In the genomic region with DNA sequence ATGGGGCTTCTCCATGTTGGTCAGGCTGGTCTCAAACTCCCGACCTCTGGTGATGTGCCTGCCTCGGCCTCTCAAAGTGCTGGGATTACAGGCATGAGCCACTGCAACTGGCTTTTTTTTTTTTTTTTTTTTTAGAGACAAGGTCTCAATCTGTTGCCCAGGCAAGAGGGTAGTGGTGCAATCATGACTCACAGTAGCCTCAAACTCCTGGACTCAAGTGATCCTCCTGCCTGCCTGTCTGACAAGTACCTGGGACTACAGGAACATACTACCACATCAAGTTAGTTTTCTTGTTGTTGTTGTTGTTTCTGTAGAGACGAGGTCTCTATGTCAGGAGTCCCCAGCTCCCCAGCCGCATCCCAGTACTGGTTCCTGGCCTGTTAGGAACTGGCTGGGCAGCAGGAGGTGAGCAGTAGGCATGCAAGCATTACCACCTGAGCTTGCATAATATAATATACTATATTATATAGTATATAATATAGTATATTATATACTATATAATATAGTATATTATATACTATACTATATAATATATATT, we compare ENCODE assay signal across 28 cellular contexts. TPM values are rescaled to one million over a fixed set of nuclear protein-coding genes. Genes with fewer than 3 reads are reported as not detected.
DNase-seq lines count a peak whose midpoint lies in the region; TF ChIP-seq lines count a peak whose summit lies in the region.
"Had no signal": no experiment of that assay in that cellular context is flagged by ENCODE, and none has a peak within 500 bp of the region (broad histone marks: within the 10 kb centered on the region; RNA-seq: fewer than 3 reads in every experiment).

No MANE protein-coding gene starts in this region.

- H3K27ac ChIP-seq in breast epithelium, result no peak overlapping the region
- H3K27ac ChIP-seq: ascending aorta, BLaER1, stomach, upper lobe of left lung had no signal

- H3K36me3 ChIP-seq in breast epithelium (no peaks in the 10 kb centered on the region), MG63 (no peaks in the 10 kb centered on the region)
- H3K36me3 ChIP-seq: ascending aorta, BLaER1, stomach, upper lobe of left lung had no signal

- H3K9me3 ChIP-seq in breast epithelium, result peaks cover 0 to 11% of the 10 kb centered on the region in 2 donors
- no peaks in the 10 kb centered on the region for H3K9me3 ChIP-seq in MG63
- H3K9me3 ChIP-seq: ascending aorta, BLaER1, Caco-2, stomach, upper lobe of left lung had no signal

- no peak for TF ChIP-seq CTCF in MCF 10A (IDR thresholded peaks at IDR 0.05; ENCODE audit: unreplicated experiment)
- no peak for TF ChIP-seq CTCF in breast epithelium (IDR thresholded peaks at IDR 0.05)

- no peak overlapping the region for H3K27ac Mint-ChIP-seq in MCF 10A (ENCODE audit: low read depth, unreplicated experiment)
- H3K27ac Mint-ChIP-seq: activated naive CD4-positive, alpha-beta T cell treated with anti-CD3 and anti-CD28 coated beads, Interleukin-2, amount 50 U/mL, for 24 hours; activated T-helper 1 cell treated with anti-CD3 and anti-CD28 coated beads, Interleukin-12 subunit alpha, Interleukin-12 subunit beta, Interleukin-2, Interleukin-4 antibody, amounts not matched to agents 30 ng/mL and 10 ng/mL and 1 ng/mL, durations not matched to agents 14 hours and 24 hours and 36 hours; naive thymus-derived CD4-positive, alpha-beta T cell had no signal

- POLR2A ChIA-PET in MCF 10A (lab: Yijun Ruan, JAX), result interaction anchor here (0.7 kb wide), 2 partner anchors 42 to 630 kb away, joined by 3 read pairs; no protein-coding TSS in a partner anchor

- H3K27me3 Mint-ChIP-seq in MCF 10A (ENCODE audit: insufficient read depth, unreplicated experiment), result no peaks in the 10 kb centered on the region
- H3K27me3 Mint-ChIP-seq: activated naive CD4-positive, alpha-beta T cell treated with anti-CD3 and anti-CD28 coated beads, Interleukin-2, amount 50 U/mL, for 24 hours; naive thymus-derived CD4-positive, alpha-beta T cell had no signal

- H3K4me3 ChIP-seq in breast epithelium (no peak overlapping the region), MG63 (no peak overlapping the region)
- H3K4me3 ChIP-seq: ascending aorta, BLaER1, stomach, upper lobe of left lung had no signal

- H3K4me3 Mint-ChIP-seq in MCF 10A (ENCODE audit: unreplicated experiment), result no peak overlapping the region
- H3K4me3 Mint-ChIP-seq: activated naive CD4-positive, alpha-beta T cell treated with anti-CD3 and anti-CD28 coated beads, Interleukin-2, amount 50 U/mL, for 24 hours; activated T-helper 1 cell treated with anti-CD3 and anti-CD28 coated beads, Interleukin-12 subunit alpha, Interleukin-12 subunit beta, Interleukin-2, Interleukin-4 antibody, amounts not matched to agents 30 ng/mL and 10 ng/mL and 1 ng/mL, durations not matched to agents 14 hours and 24 hours and 36 hours; naive thymus-derived CD4-positive, alpha-beta T cell had no signal

- no peaks in the 10 kb centered on the region for H3K9me3 Mint-ChIP-seq in MCF 10A (ENCODE audit: unreplicated experiment)
- H3K9me3 Mint-ChIP-seq: activated naive CD4-positive, alpha-beta T cell treated with anti-CD3 and anti-CD28 coated beads, Interleukin-2, amount 50 U/mL, for 24 hours; activated T-helper 1 cell treated with anti-CD3 and anti-CD28 coated beads, Interleukin-12 subunit alpha, Interleukin-12 subunit beta, Interleukin-2, Interleukin-4 antibody, amounts not matched to agents 30 ng/mL and 10 ng/mL and 1 ng/mL, durations not matched to agents 14 hours and 24 hours and 36 hours had no signal

- H3K27me3 ChIP-seq in breast epithelium, result no peaks in the 10 kb centered on the region
- H3K27me3 ChIP-seq in MG63, result no peaks in the 10 kb centered on the region
- H3K27me3 ChIP-seq: ascending aorta, BLaER1, stomach, upper lobe of left lung had no signal

- H3K4me1 Mint-ChIP-seq in MCF 10A (ENCODE audit: insufficient read depth, unreplicated experiment), result peaks cover 6% of the 10 kb centered on the region

- no peak for TF ChIP-seq POLR2A in breast epithelium (IDR thresholded peaks at IDR 0.05)

- CTCF ChIA-PET in MCF 10A (lab: Yijun Ruan, JAX), result interaction anchor here (0.5 to 1.6 kb wide), 7 partner anchors 41 to 1374 kb away, joined by 3 to 4 read pairs (median 3); no protein-coding TSS in a partner anchor

- no TSS peak for BruUV-seq in MCF 10A (replicated peaks; lab: Mats Ljungman, UMichigan)

- DNase-seq in MCF 10A (ENCODE audit: unreplicated experiment), result peak; percentile 82
- no peak for DNase-seq in breast epithelium (ENCODE audit: low spot score in 2 of 2)
- peak; percentile 66 for DNase-seq in amniotic epithelial cell (ENCODE audit: low read depth)
- DNase-seq in glomerular visceral epithelial cell (ENCODE audit: extremely low spot score), result peak; percentile 5
- DNase-seq in MG63, result no peak
- no peak for DNase-seq in DMS 273 treated with DMSO at 0.1 percent for 48 hours (lab: John Stamatoyannopoulos, UW)
- no peak for DNase-seq in DMS153 (lab: John Stamatoyannopoulos, UW)
- no peak for DNase-seq in ureter (ENCODE audit: low spot score)
- DNase-seq: activated CD4-positive, CD25-positive, alpha-beta regulatory T cell treated with anti-CD3 and anti-CD28 coated beads, Interleukin-2, amount 50 U/mL, for 72 hours; Caco-2; cerebellar nuclear complex; EL; erythroblast; GOT3; kidney glomerular epithelial cell; naive thymus-derived CD4-positive, alpha-beta T cell; NCI-H1048; NCI-H1930; NCI-H2227 treated with DMSO at 0.1 percent for 48 hours; NCI-H748 treated with DMSO at 0.1 percent for 48 hours; retina; SHP77 treated with DMSO at 0.1 percent for 48 hours; stomach; upper lobe of left lung had no signal

- intact Hi-C loops in MCF 10A (cut with micrococcal nuclease) (no loop called here), breast epithelium (cut with DNase I; ENCODE audit: low total_unique reads) (no loop called here)

- H3K4me1 ChIP-seq in breast epithelium, result no peaks in the 10 kb centered on the region
- H3K4me1 ChIP-seq: BLaER1, stomach, upper lobe of left lung had no signal

- no peaks in the 10 kb centered on the region for H3K36me3 Mint-ChIP-seq in MCF 10A (ENCODE audit: insufficient read depth, unreplicated experiment)
- H3K36me3 Mint-ChIP-seq: activated naive CD4-positive, alpha-beta T cell treated with anti-CD3 and anti-CD28 coated beads, Interleukin-2, amount 50 U/mL, for 24 hours had no signal

RNA-seq across cellular contexts. Expression of a gene that starts 55.7 kb away (rescaled TPM):
- total RNA-seq in MCF 10A (2022), result 8.8 TPM in 2 replicates
- 1 to 10 TPM; 4.8 to 9.8 (median 7.9) TPM for total RNA-seq in breast epithelium
- total RNA-seq in MG63 (2014; rRNA removed; shearing (Covaris generic); ENCODE audit: low replicate concordance), result 3.5 and 8.0 TPM in 2 replicates
- total RNA-seq in ureter, result 12.7 TPM

Comparison
In these comparisons a context has a peak if more than half of its experiments do, and no peak if none do; other contexts are left out.
1. DNase-seq: peak in MCF 10A (single experiment), amniotic epithelial cell (single experiment) and glomerular visceral epithelial cell (single experiment); none in breast epithelium (0 of 2), MG63 (single experiment), DMS 273 treated with DMSO at 0.1 percent for 48 hours (single experiment), DMS153 (single experiment) and ureter (single experiment).